ENCODE assay signal across 8 cellular contexts in the genomic region with DNA sequence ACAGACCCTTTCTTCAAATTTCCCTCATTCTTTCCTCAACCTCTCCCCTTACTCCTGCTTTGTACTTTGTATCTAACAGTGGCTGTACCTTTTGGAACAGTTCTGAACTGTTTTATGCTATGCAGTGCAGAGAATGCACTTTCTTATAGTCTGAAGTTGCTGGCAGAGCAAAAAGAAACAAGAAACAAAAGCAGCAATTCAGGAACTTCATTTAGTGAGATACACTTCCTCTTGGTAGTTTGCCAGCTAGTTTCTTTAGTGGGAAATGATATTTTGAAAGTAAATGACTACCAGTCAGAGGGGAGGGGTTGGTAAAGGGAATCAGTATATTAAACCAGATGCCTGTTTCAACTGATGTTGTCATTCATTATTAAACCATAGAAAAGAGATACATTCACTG. TPM values are rescaled to one million over a fixed set of nuclear protein-coding genes. Genes with fewer than 3 reads are reported as not detected.
DNase-seq lines count a peak whose midpoint lies in the region; ATAC-seq and TF ChIP-seq lines count a peak whose summit lies in the region.

No MANE protein-coding gene starts in this region.

- TF ChIP-seq CTCF in CD8-positive, alpha-beta T cell (IDR thresholded peaks at IDR 0.05) = no peak
- TF ChIP-seq CTCF in thyroid gland (IDR thresholded peaks at IDR 0.05) = no peak

- DNase-seq in CD8-positive, alpha-beta T cell = no peak
- DNase-seq in Jurkat, Clone E6-1 (ENCODE audit: low read depth, low spot score) = peak; percentile 81
- no peak for DNase-seq in activated CD4-positive, alpha-beta memory T cell treated with anti-CD3 and anti-CD28 coated beads for 36 hours
- DNase-seq in left ventricle myocardium superior (no peak), thyroid gland (no peak), NCI-H128 (lab: John Stamatoyannopoulos, UW; ENCODE audit: unreplicated experiment) (no peak), UCSD-AML1 (lab: John Stamatoyannopoulos, UW; ENCODE audit: unreplicated experiment) (no peak)

- no peaks in the 10 kb centered on the region for H3K9me3 Mint-ChIP-seq in CD8-positive, alpha-beta T cell
- H3K9me3 Mint-ChIP-seq in activated CD4-positive, alpha-beta memory T cell treated with anti-CD3 and anti-CD28 coated beads for 36 hours = peaks cover under 1% of the 10 kb centered on the region

- no peaks in the 10 kb centered on the region for H3K36me3 ChIP-seq in CD8-positive, alpha-beta T cell (ENCODE audit: insufficient read depth, low read length)
- no peaks in the 10 kb centered on the region for H3K36me3 ChIP-seq in thyroid gland

- no peaks in the 10 kb centered on the region for H3K27me3 ChIP-seq in CD8-positive, alpha-beta T cell (ENCODE audit: insufficient read depth, low read length)
- no peaks in the 10 kb centered on the region for H3K27me3 ChIP-seq in thyroid gland

- H3K27me3 Mint-ChIP-seq in CD8-positive, alpha-beta T cell (ENCODE audit: low read depth) = no peaks in the 10 kb centered on the region
- no peaks in the 10 kb centered on the region for H3K27me3 Mint-ChIP-seq in activated CD4-positive, alpha-beta memory T cell treated with anti-CD3 and anti-CD28 coated beads for 36 hours

- H3K4me3 Mint-ChIP-seq in CD8-positive, alpha-beta T cell = peak overlapping the region; percentile 72
- peak overlapping the region; percentile 57 for H3K4me3 Mint-ChIP-seq in activated CD4-positive, alpha-beta memory T cell treated with anti-CD3 and anti-CD28 coated beads for 36 hours

- no peak for TF ChIP-seq POLR2A in thyroid gland (IDR thresholded peaks at IDR 0.05)

- H3K9me3 ChIP-seq in CD8-positive, alpha-beta T cell (ENCODE audit: low read length) = no peaks in the 10 kb centered on the region
- H3K9me3 ChIP-seq in thyroid gland = no peaks in the 10 kb centered on the region

- ATAC-seq in CD8-positive, alpha-beta T cell = peak; percentile 34
- peak; percentile 47 for ATAC-seq in GM19351 (IDR thresholded peaks at IDR 0.05; ENCODE audit: unreplicated experiment)
- ATAC-seq in left ventricle myocardium superior = peak; percentile 60

- H3K4me1 Mint-ChIP-seq in CD8-positive, alpha-beta T cell (ENCODE audit: low read depth) = peaks cover 75% of the 10 kb centered on the region
- peaks cover 70% of the 10 kb centered on the region for H3K4me1 Mint-ChIP-seq in activated CD4-positive, alpha-beta memory T cell treated with anti-CD3 and anti-CD28 coated beads for 36 hours (ENCODE audit: low read depth)

- no peaks in the 10 kb centered on the region for H3K36me3 Mint-ChIP-seq in CD8-positive, alpha-beta T cell
- H3K36me3 Mint-ChIP-seq in activated CD4-positive, alpha-beta memory T cell treated with anti-CD3 and anti-CD28 coated beads for 36 hours = peaks cover 2% of the 10 kb centered on the region

- intact Hi-C loops in CD8-positive, alpha-beta T cell (cut with DNase I, micrococcal nuclease) = loop anchor here (1.0 to 5.0 kb wide), 3 partner anchors 14 to 36 kb away; no protein-coding TSS in a partner anchor
- intact Hi-C loops in activated CD4-positive, alpha-beta memory T cell treated with anti-CD3 and anti-CD28 coated beads for 36 hours (cut with micrococcal nuclease) = loop anchor here (1.0 kb wide), 2 partner anchors 14 to 37 kb away; no protein-coding TSS in a partner anchor
- intact Hi-C loops in left ventricle myocardium superior (cut with micrococcal nuclease) = no loop called here
- intact Hi-C loops in thyroid gland (cut with DNase I) = no loop called here

- H3K27ac ChIP-seq in CD8-positive, alpha-beta T cell (ENCODE audit: low read depth, low read length) = peak overlapping the region; percentile 23
- peak overlapping the region; percentile 10 to 62 (median 59) for H3K27ac ChIP-seq in thyroid gland

- H3K4me3 ChIP-seq in CD8-positive, alpha-beta T cell (ENCODE audit: low read depth, low read length) = peak overlapping the region; percentile 4
- peak overlapping the region; percentile 11; the same call in 1 of the 2 replicates for H3K4me3 ChIP-seq in Jurkat, Clone E6-1 (ENCODE audit: low read length)
- no peak overlapping the region for H3K4me3 ChIP-seq in thyroid gland (replicated peaks in 1 of 3)

- POLR2A ChIA-PET in CD8-positive, alpha-beta T cell (lab: Charles Lee) = interaction anchor here (0.6 to 2.5 kb wide), 6 partner anchors 22 to 55 kb away, joined by 3 to 19 read pairs (median 4); a partner anchor contains a TSS
- POLR2A ChIA-PET in activated CD4-positive, alpha-beta memory T cell treated with anti-CD3 and anti-CD28 coated beads for 36 hours (lab: Charles Lee) = interaction anchor here (2.1 kb wide), 1 partner anchor 13 kb away, joined by 7 read pairs; no protein-coding TSS in a partner anchor

- CTCF ChIA-PET in CD8-positive, alpha-beta T cell (lab: Charles Lee) = interaction anchor here (1.1 kb wide), 1 partner anchor 74 kb away, joined by 3 read pairs; no protein-coding TSS in a partner anchor
- CTCF ChIA-PET in activated CD4-positive, alpha-beta memory T cell treated with anti-CD3 and anti-CD28 coated beads for 36 hours (lab: Charles Lee) = interaction anchor here (0.6 to 3.6 kb wide), 2 partner anchors 12 to 43 kb away, joined by 3 to 16 read pairs; no protein-coding TSS in a partner anchor

- peaks cover 71% of the 10 kb centered on the region for H3K4me1 ChIP-seq in CD8-positive, alpha-beta T cell (ENCODE audit: insufficient read depth, low read length)
- H3K4me1 ChIP-seq in thyroid gland = peaks cover 2 to 18% of the 10 kb centered on the region in 2 donors

- H3K27ac Mint-ChIP-seq in CD8-positive, alpha-beta T cell = peak overlapping the region; percentile 93
- peak overlapping the region; percentile 89 for H3K27ac Mint-ChIP-seq in activated CD4-positive, alpha-beta memory T cell treated with anti-CD3 and anti-CD28 coated beads for 36 hours

RNA-seq across cellular contexts. Expression of a gene that starts 55.0 kb away (rescaled TPM):
- 100 to 1,000 TPM; 615 to 669 TPM for total RNA-seq in CD8-positive, alpha-beta T cell
- 51.1 TPM for polyA plus RNA-seq in Jurkat, Clone E6-1 (2012; ENCODE audit: insufficient read depth, insufficient read length)
- 100 to 1,000 TPM; 113 to 121 TPM for total RNA-seq in activated CD4-positive, alpha-beta memory T cell treated with anti-CD3 and anti-CD28 coated beads for 36 hours
- total RNA-seq in left ventricle myocardium superior = 57.2 TPM
- total RNA-seq in thyroid gland = 100 to 1,000 TPM; 149 to 299 (median 213) TPM

Comparison
In these comparisons a context has a peak if more than half of its experiments do, and no peak if none do; other contexts are left out.
1. H3K4me3 ChIP-seq: peak in CD8-positive, alpha-beta T cell (single experiment) and Jurkat, Clone E6-1 (single experiment); none in thyroid gland (0 of 3).
2. intact Hi-C loops: an anchor here in CD8-positive, alpha-beta T cell (1.0 to 5.0 kb wide) and activated CD4-positive, alpha-beta memory T cell treated with anti-CD3 and anti-CD28 coated beads for 36 hours (1.0 kb wide); none called in left ventricle myocardium superior and thyroid gland.
3. Peak in every context shown above with its lines, with median percentiles within 50 percentile points of each other: ATAC-seq.